Comparison of ENCODE assay signal across 37 cellular contexts in genomic region chr11:117286588-117286987, GRCh38.
"Had no signal": no experiment of that assay in that cellular context is flagged by ENCODE, and none has a peak within 500 bp of the region (broad histone marks: within the 10 kb centered on the region; RNA-seq: fewer than 3 reads in every experiment).

No MANE protein-coding gene starts in this region.

- H2AFZ ChIP-seq: PC-9 had no signal

- H3K4me1 Mint-ChIP-seq: activated CD4-positive, alpha-beta T cell treated with anti-CD3 and anti-CD28 coated beads, Interleukin-2, amount 10 ng/mL, durations not matched to agents 24 days and 14 days; activated naive CD4-positive, alpha-beta T cell treated with anti-CD3 and anti-CD28 coated beads, Interleukin-2, amount 50 U/mL, for 24 hours; activated naive CD8-positive, alpha-beta T cell treated with anti-CD3 and anti-CD28 coated beads, Interleukin-2, amount 10 ng/mL, durations not matched to agents 7 days and 5 days had no signal

- H3K9me3 Mint-ChIP-seq: activated CD4-positive, alpha-beta T cell treated with anti-CD3 and anti-CD28 coated beads, Interleukin-2, amount 10 ng/mL, durations not matched to agents 24 days and 14 days; activated CD8-positive, alpha-beta T cell treated with anti-CD3 and anti-CD28 coated beads for 36 hours; activated naive CD4-positive, alpha-beta T cell treated with anti-CD3 and anti-CD28 coated beads, Interleukin-2, amount 50 U/mL, for 24 hours; activated naive CD8-positive, alpha-beta T cell treated with anti-CD3 and anti-CD28 coated beads, Interleukin-2, amount 10 ng/mL, durations not matched to agents 7 days and 5 days; activated T-cell treated with anti-CD3 and anti-CD28 coated beads, Interleukin-2, amount 50 U/mL, for 72 hours; activated T-helper 17 cell treated with anti-CD3 and anti-CD28 coated beads, Interleukin-2, amount 50 U/mL, for 72 hours had no signal

- H3K4me3 Mint-ChIP-seq: activated CD4-positive, alpha-beta T cell treated with anti-CD3 and anti-CD28 coated beads, Interleukin-2, amount 10 ng/mL, durations not matched to agents 24 days and 14 days; activated CD8-positive, alpha-beta T cell treated with anti-CD3 and anti-CD28 coated beads for 36 hours; activated naive CD4-positive, alpha-beta T cell treated with anti-CD3 and anti-CD28 coated beads, Interleukin-2, amount 50 U/mL, for 24 hours; activated naive CD8-positive, alpha-beta T cell treated with anti-CD3 and anti-CD28 coated beads, Interleukin-2, amount 10 ng/mL, durations not matched to agents 7 days and 5 days; activated T-cell treated with anti-CD3 and anti-CD28 coated beads, Interleukin-2, amount 50 U/mL, for 72 hours; activated T-helper 17 cell treated with anti-CD3 and anti-CD28 coated beads, Interleukin-2, amount 50 U/mL, for 72 hours had no signal

- H3K4me3 ChIP-seq: ascending aorta, body of pancreas, breast epithelium, MG63, PC-9 had no signal

- H3K27ac Mint-ChIP-seq: activated CD4-positive, alpha-beta T cell treated with anti-CD3 and anti-CD28 coated beads, Interleukin-2, amount 10 ng/mL, durations not matched to agents 24 days and 14 days; activated CD8-positive, alpha-beta T cell treated with anti-CD3 and anti-CD28 coated beads for 36 hours; activated naive CD4-positive, alpha-beta T cell treated with anti-CD3 and anti-CD28 coated beads, Interleukin-2, amount 50 U/mL, for 24 hours; activated naive CD8-positive, alpha-beta T cell treated with anti-CD3 and anti-CD28 coated beads, Interleukin-2, amount 10 ng/mL, durations not matched to agents 7 days and 5 days; activated T-cell treated with anti-CD3 and anti-CD28 coated beads, Interleukin-2, amount 50 U/mL, for 72 hours had no signal

- ATAC-seq: activated CD8-positive, alpha-beta T cell treated with anti-CD3 and anti-CD28 coated beads for 36 hours; activated T-cell treated with anti-CD3 and anti-CD28 coated beads, Interleukin-2, amount 50 U/mL, for 72 hours; activated T-helper 17 cell treated with anti-CD3 and anti-CD28 coated beads, Interleukin-2, amount 50 U/mL, for 72 hours; body of pancreas; Right ventricle myocardium inferior; SK-N-SH treated with all-trans-retinoic acid at 6 μM for 48 hours had no signal

- H3K27me3 ChIP-seq: ascending aorta, body of pancreas, breast epithelium, MG63 had no signal

- H3K27me3 Mint-ChIP-seq: activated CD4-positive, alpha-beta T cell treated with anti-CD3 and anti-CD28 coated beads, Interleukin-2, amount 10 ng/mL, durations not matched to agents 24 days and 14 days; activated CD8-positive, alpha-beta T cell treated with anti-CD3 and anti-CD28 coated beads for 36 hours; activated naive CD4-positive, alpha-beta T cell treated with anti-CD3 and anti-CD28 coated beads, Interleukin-2, amount 50 U/mL, for 24 hours; activated naive CD8-positive, alpha-beta T cell treated with anti-CD3 and anti-CD28 coated beads, Interleukin-2, amount 10 ng/mL, durations not matched to agents 7 days and 5 days; activated T-helper 17 cell treated with anti-CD3 and anti-CD28 coated beads, Interleukin-2, amount 50 U/mL, for 72 hours had no signal

- H3K27ac ChIP-seq: ascending aorta, breast epithelium, PC-9, RWPE1 had no signal

- FAIRE-seq: RCC 7860, TTC549 had no signal

- H3K4me1 ChIP-seq: ascending aorta, breast epithelium had no signal

- H3K4me2 ChIP-seq: PC-9 had no signal

- DNase-seq: activated CD4-positive, alpha-beta T cell treated with anti-CD3 and anti-CD28 coated beads, Interleukin-2, amount 10 ng/mL, durations not matched to agents 24 days and 14 days; activated CD4-positive, alpha-beta T cell treated with anti-CD3 and anti-CD28 coated beads, Interleukin-2, amount 50 U/mL, for 4 hours; activated CD8-positive, alpha-beta T cell treated with anti-CD3 and anti-CD28 coated beads for 36 hours; activated effector memory CD4-positive, alpha-beta T cell treated with anti-CD3 and anti-CD28 coated beads, Interleukin-2, amount 50 U/mL, for 16 hours; activated naive CD4-positive, alpha-beta T cell; activated naive CD8-positive, alpha-beta T cell treated with anti-CD3 and anti-CD28 coated beads, Interleukin-2, amount 10 ng/mL, durations not matched to agents 7 days and 5 days; activated T-cell treated with anti-CD3 and anti-CD28 coated beads, Interleukin-2, amount 50 U/mL, for 1 hour; activated T-cell treated with anti-CD3 and anti-CD28 coated beads, Interleukin-2, amount 50 U/mL, for 72 hours; amygdala; Kasumi-1; MG63; NCI-H1048; NCI-H1105 treated with DMSO at 0.1 percent for 48 hours; NCI-H1436; NCI-H1694; NCI-H1930; NCI-H2081 treated with DMSO at 0.1 percent for 48 hours; NCI-H226; NCI-H446 treated with DMSO at 0.1 percent for 48 hours; NCI-H524; NCI-H69; NCI-H82; NK-92 treated with Interleukin-12 subunit alpha and Interleukin-12 subunit beta, amount 100 ng/mL, for 24 hours; PC-9; SIG-M5; T-helper 1 cell; T1000 had no signal

- H3K9me3 ChIP-seq: ascending aorta, body of pancreas, breast epithelium, MG63 had no signal
